7 cellular contexts compared by ENCODE assay signal in the genomic region with DNA sequence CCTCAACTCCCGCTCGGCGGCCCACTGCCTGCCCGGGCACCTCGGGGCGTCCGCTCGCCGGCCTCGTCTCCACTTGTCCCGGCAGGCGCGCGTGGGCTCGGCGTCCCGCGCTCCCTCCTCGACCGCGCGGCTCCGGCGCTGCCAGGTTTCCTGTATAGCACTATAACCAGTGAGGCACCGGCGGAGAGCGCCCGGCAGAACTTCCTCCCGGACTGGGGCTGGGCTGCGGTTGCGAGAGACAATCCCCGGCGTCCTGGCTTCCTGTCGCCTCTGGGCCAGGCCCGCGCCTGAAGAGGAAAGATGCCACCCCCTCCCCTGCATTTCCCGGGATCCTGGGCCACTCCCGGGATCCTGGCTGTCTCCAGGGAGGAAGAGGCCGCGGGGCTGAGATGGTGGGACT.
DNase-seq lines count a peak whose midpoint lies in the region; ATAC-seq and TF ChIP-seq lines count a peak whose summit lies in the region.

No MANE protein-coding gene starts in this region.

- BruUV-seq in HCT116 (replicated peaks; lab: Mats Ljungman, UMichigan) = no TSS peak

- POLR2A ChIA-PET in HCT116 (lab: Charles Lee) = no interaction called here

- intact Hi-C loops in HCT116 (cut with micrococcal nuclease) (no loop called here), breast epithelium (cut with DNase I; ENCODE audit: low total_unique reads) (no loop called here)

- no peak for TF ChIP-seq POLR2A in HCT116 (IDR thresholded peaks at IDR 0.05; ENCODE audit: borderline replicate concordance, extremely low read depth, insufficient read depth, insufficient read length)
- no peak for TF ChIP-seq POLR2A in breast epithelium (IDR thresholded peaks at IDR 0.05)

- DNase-seq in HCT116 (ENCODE audit: low read depth, low spot score) = no peak
- peak; percentile 24 for DNase-seq in SKM-1 (lab: John Stamatoyannopoulos, UW; ENCODE audit: unreplicated experiment)
- peak; percentile 52 to 73 for DNase-seq in breast epithelium (ENCODE audit: low spot score in 2 of 2)
- DNase-seq in kidney tubule cell (ENCODE audit: low spot score) = peak; percentile 71
- DNase-seq in DMS79 treated with DMSO at 0.1 percent for 48 hours (lab: John Stamatoyannopoulos, UW) = no peak
- no peak for DNase-seq in NCI-H1930 (lab: John Stamatoyannopoulos, UW)

- peak overlapping the region; percentile 100 for H3K4me2 ChIP-seq in HCT116 (ENCODE audit: low read length)

- H3K36me3 ChIP-seq in HCT116 (ENCODE audit: control insufficient read depth in 1 of 2, insufficient read depth in 2 of 2, low read length in 2 of 2) = peaks cover 0 to 2% of the 10 kb centered on the region in 2 experiments; a peak in 2 of 4 replicates
- no peaks in the 10 kb centered on the region for H3K36me3 ChIP-seq in breast epithelium
- H3K36me3 ChIP-seq in subcutaneous abdominal adipose tissue (ENCODE audit: control insufficient read depth in 5 of 5, insufficient read depth in 5 of 5, low read length in 5 of 5) = peaks cover 0 to 39% (median 29%) of the 10 kb centered on the region in 5 donors

- peak overlapping the region; percentile 79 for H3K9ac ChIP-seq in HCT116 (ENCODE audit: low read length)
- peak overlapping the region in 1 of 5 donors; percentile 28 for H3K9ac ChIP-seq in subcutaneous abdominal adipose tissue (ENCODE audit: low read length in 5 of 5)

- no peak for TF ChIP-seq CTCF in HCT116 (IDR thresholded peaks at IDR 0.05 in 2 of 3, conservative IDR thresholded peaks at IDR 0.05 in 1 of 3; ENCODE audit: borderline replicate concordance in 1 of 3, insufficient read depth in 1 of 3, low read depth in 2 of 3, low read length in 2 of 3)
- no peak for TF ChIP-seq CTCF in breast epithelium (IDR thresholded peaks at IDR 0.05)

- peak; percentile 6 for ATAC-seq in HCT116

- H3K9me3 ChIP-seq in HCT116 (ENCODE audit: control insufficient read depth in 1 of 2, insufficient read depth in 1 of 2, low read depth in 1 of 2, low read length in 2 of 2) (no peaks in the 10 kb centered on the region), breast epithelium (no peaks in the 10 kb centered on the region), subcutaneous abdominal adipose tissue (ENCODE audit: control insufficient read depth in 5 of 5, low read length in 5 of 5) (no peaks in the 10 kb centered on the region)

- H3K4me1 ChIP-seq in HCT116 (ENCODE audit: control insufficient read depth in 1 of 2, insufficient read depth in 2 of 2, low read length in 2 of 2) (peaks cover 14 to 42% of the 10 kb centered on the region in 2 experiments), breast epithelium (peaks cover 5 to 7% of the 10 kb centered on the region in 2 donors), subcutaneous abdominal adipose tissue (ENCODE audit: control insufficient read depth in 5 of 5, insufficient read depth in 5 of 5, low read length in 5 of 5) (peaks cover 0 to 57% (median 46%) of the 10 kb centered on the region in 5 donors)

- RAD21 ChIA-PET in HCT116 (lab: Charles Lee; ENCODE audit: low non-redundant PET in 1 of 2, low total read pairs in 2 of 2, uncharacterized antibody in 2 of 2, unreplicated experiment in 2 of 2) = no interaction called here

- H3K27ac ChIP-seq in HCT116 (ENCODE audit: low read depth, low read length) (no peak overlapping the region; the same call in 1 of the 2 replicates), breast epithelium (peak overlapping the region; percentile 89), subcutaneous abdominal adipose tissue (ENCODE audit: low read depth, low read length) (peak overlapping the region; percentile 16)

- H3K27me3 ChIP-seq in HCT116 (ENCODE audit: insufficient read depth, low read length) (no peaks in the 10 kb centered on the region), breast epithelium (no peaks in the 10 kb centered on the region), subcutaneous abdominal adipose tissue (ENCODE audit: control insufficient read depth in 5 of 5, insufficient read depth in 4 of 5, low read length in 5 of 5) (peaks cover 0 to 24% (median 0%) of the 10 kb centered on the region in 5 donors)

- TF ChIP-seq RAD21 in HCT116 (IDR thresholded peaks at IDR 0.05; ENCODE audit: low read depth) = no peak

- H3K4me3 ChIP-seq in HCT116 (replicated peaks in 1 of 2; ENCODE audit: low read depth in 1 of 2, low read length in 2 of 2) (peak overlapping the region; percentile 76 to 91), breast epithelium (peak overlapping the region; percentile 47 to 71 (median 57)), subcutaneous abdominal adipose tissue (ENCODE audit: low read depth in 1 of 5, low read length in 5 of 5) (peak overlapping the region in 3 of 5 donors; percentile 27 to 75 (median 68))

- CTCF ChIA-PET in HCT116 (lab: Charles Lee) = interaction anchor here (1.0 to 1.4 kb wide), 2 partner anchors 46 to 361 kb away, joined by 4 to 5 read pairs; no protein-coding TSS in a partner anchor

- no peaks in the 10 kb centered on the region for H3K9me2 ChIP-seq in HCT116 (ENCODE audit: insufficient read depth)

- no peak overlapping the region for H2AFZ ChIP-seq in HCT116 (ENCODE audit: low read depth, low read length, poor library complexity, severe bottlenecking)

- no peaks in the 10 kb centered on the region for H3K79me2 ChIP-seq in HCT116 (ENCODE audit: insufficient read depth, low read length)

- no peaks in the 10 kb centered on the region for H4K20me1 ChIP-seq in HCT116 (ENCODE audit: insufficient read depth)

TF ChIP-seq in HCT116, 20 proteins besides CTCF, POLR2A, EP300 and RAD21:
- TF ChIP-seq EZH2phosphoT487 (IDR thresholded peaks at IDR 0.05; ENCODE audit: borderline replicate concordance) (no peak), EZH2 (IDR thresholded peaks at IDR 0.05) (no peak), SIN3A (IDR thresholded peaks at IDR 0.05; ENCODE audit: low read depth) (no peak), ZNF274 (IDR thresholded peaks at IDR 0.05; ENCODE audit: low read depth, low read length) (no peak), JUND (IDR thresholded peaks at IDR 0.05) (no peak), YY1 (IDR thresholded peaks at IDR 0.05; ENCODE audit: extremely low read depth, insufficient replicate concordance, low read depth, low read length) (no peak), SP1 (IDR thresholded peaks at IDR 0.05; ENCODE audit: low read depth) (no peak), FOSL1 (IDR thresholded peaks at IDR 0.05; ENCODE audit: low read depth) (no peak)
- TF ChIP-seq, protein P1, sequence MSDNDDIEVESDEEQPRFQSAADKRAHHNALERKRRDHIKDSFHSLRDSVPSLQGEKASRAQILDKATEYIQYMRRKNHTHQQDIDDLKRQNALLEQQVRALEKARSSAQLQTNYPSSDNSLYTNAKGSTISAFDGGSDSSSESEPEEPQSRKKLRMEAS (IDR thresholded peaks at IDR 0.05) = no peak

Comparison
In these comparisons a context has a peak if more than half of its experiments do, and no peak if none do; other contexts are left out.
1. DNase-seq: peak in SKM-1 (single experiment), breast epithelium (2 of 2) and kidney tubule cell (single experiment); none in HCT116 (single experiment), DMS79 treated with DMSO at 0.1 percent for 48 hours (single experiment) and NCI-H1930 (0 of 2).
2. Peak in every context shown above with its lines, with median percentiles within 50 percentile points of each other: H3K4me3 ChIP-seq.